18 cellular contexts compared by ENCODE assay signal in the genomic region with DNA sequence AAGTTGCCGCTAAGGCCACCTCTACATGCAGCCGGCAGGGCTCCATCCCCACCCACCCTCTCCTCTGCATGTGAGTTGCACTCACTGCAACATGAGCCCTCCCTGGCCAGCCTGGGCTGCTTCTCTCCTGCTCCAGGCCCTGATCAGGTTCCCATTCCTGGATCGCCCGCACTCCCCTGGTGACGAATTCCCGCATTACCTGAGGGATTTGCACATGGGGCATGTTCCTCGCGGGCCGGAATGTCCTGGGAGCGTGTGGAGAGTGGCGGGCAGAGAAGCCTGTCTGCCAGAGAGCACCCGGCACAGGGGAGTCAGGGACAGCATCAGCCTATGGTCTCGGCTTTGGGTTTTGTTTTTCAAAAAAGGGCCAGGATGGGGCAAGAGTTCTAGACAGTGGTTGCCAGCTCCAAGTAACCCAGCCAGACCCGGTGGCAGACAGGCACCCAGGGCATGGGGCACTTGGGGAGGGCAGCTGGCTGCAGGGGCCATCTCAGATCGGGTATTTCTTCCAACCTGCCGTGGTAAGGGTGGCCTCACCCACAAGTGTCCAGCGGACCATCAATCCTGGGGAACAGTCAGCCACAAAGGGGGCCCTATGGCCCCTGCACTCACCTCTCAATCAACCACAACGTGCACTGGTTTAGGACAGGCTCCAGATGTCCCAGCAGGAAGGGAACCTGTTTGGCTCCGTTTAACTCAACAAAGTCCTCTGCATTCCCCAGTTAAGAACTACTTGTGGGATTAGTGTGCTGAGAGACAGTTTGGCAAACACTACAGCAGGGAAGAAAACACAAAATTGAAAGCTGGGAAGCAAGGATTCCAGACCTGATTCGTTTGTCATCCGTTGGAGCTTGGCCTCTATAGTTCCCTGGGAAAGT.
"Had no signal": no experiment of that assay in that cellular context is flagged by ENCODE, and none has a peak within 500 bp of the region (broad histone marks: within the 10 kb centered on the region; RNA-seq: fewer than 3 reads in every experiment).

No MANE protein-coding gene starts in this region.

- H3K36me3 Mint-ChIP-seq: natural killer cell had no signal

- ATAC-seq: activated CD4-positive, alpha-beta T cell treated with anti-CD3 and anti-CD28 coated beads for 36 hours; activated CD8-positive, alpha-beta T cell treated with anti-CD3 and anti-CD28 coated beads, Interleukin-2, amount 10 ng/mL, durations not matched to agents 7 days and 5 days; activated naive CD8-positive, alpha-beta T cell treated with anti-CD3 and anti-CD28 coated beads, Interleukin-2, amount 50 U/mL, for 24 hours; natural killer cell had no signal

- DNase-seq: activated CD4-positive, alpha-beta T cell treated with anti-CD3 and anti-CD28 coated beads for 36 hours; activated CD8-positive, alpha-beta memory T cell treated with anti-CD3 and anti-CD28 coated beads, Interleukin-2, amount 50 U/mL, for 48 hours; activated CD8-positive, alpha-beta T cell treated with anti-CD3 and anti-CD28 coated beads, Interleukin-2, amount 10 ng/mL, durations not matched to agents 7 days and 5 days; activated naive CD4-positive, alpha-beta T cell; activated naive CD8-positive, alpha-beta T cell treated with anti-CD3 and anti-CD28 coated beads, Interleukin-2, amount 50 U/mL, for 24 hours; caudate nucleus; cortex of kidney; effector CD8-positive, alpha-beta T cell; hippocampal formation; kidney glomerular epithelial cell; mucosa of descending colon; natural killer cell; occipital lobe; stimulated activated CD4-positive, alpha-beta T cell treated with anti-CD3 and anti-CD28 coated beads, Interleukin-2, amount 100 ng/mL, for 48 hours; stimulated activated naive CD4-positive, alpha-beta T cell treated with Interleukin-2 at 50 U/mL for 16 hours; T-helper 1 cell had no signal

- H3K4me3 Mint-ChIP-seq: activated CD4-positive, alpha-beta T cell treated with anti-CD3 and anti-CD28 coated beads for 36 hours; activated CD8-positive, alpha-beta T cell treated with anti-CD3 and anti-CD28 coated beads, Interleukin-2, amount 10 ng/mL, durations not matched to agents 7 days and 5 days; activated naive CD8-positive, alpha-beta T cell treated with anti-CD3 and anti-CD28 coated beads, Interleukin-2, amount 50 U/mL, for 24 hours; natural killer cell had no signal

- H3K9me3 ChIP-seq: ascending aorta, mucosa of descending colon, prostate gland had no signal

- H3K27ac Mint-ChIP-seq: activated CD4-positive, alpha-beta T cell treated with anti-CD3 and anti-CD28 coated beads for 36 hours; activated CD8-positive, alpha-beta T cell treated with anti-CD3 and anti-CD28 coated beads, Interleukin-2, amount 10 ng/mL, durations not matched to agents 7 days and 5 days; activated naive CD8-positive, alpha-beta T cell treated with anti-CD3 and anti-CD28 coated beads, Interleukin-2, amount 50 U/mL, for 24 hours; natural killer cell had no signal

- H3K4me1 Mint-ChIP-seq: activated CD4-positive, alpha-beta T cell treated with anti-CD3 and anti-CD28 coated beads for 36 hours; activated naive CD8-positive, alpha-beta T cell treated with anti-CD3 and anti-CD28 coated beads, Interleukin-2, amount 50 U/mL, for 24 hours had no signal

- H3K27me3 Mint-ChIP-seq: activated CD4-positive, alpha-beta T cell treated with anti-CD3 and anti-CD28 coated beads for 36 hours; activated naive CD8-positive, alpha-beta T cell treated with anti-CD3 and anti-CD28 coated beads, Interleukin-2, amount 50 U/mL, for 24 hours had no signal

- H3K36me3 ChIP-seq: prostate gland had no signal

- H3K4me1 ChIP-seq: prostate gland had no signal

- H3K9me3 Mint-ChIP-seq: activated naive CD8-positive, alpha-beta T cell treated with anti-CD3 and anti-CD28 coated beads, Interleukin-2, amount 50 U/mL, for 24 hours; natural killer cell had no signal

- H3K4me3 ChIP-seq: ascending aorta, mucosa of descending colon, prostate gland had no signal

- H3K27me3 ChIP-seq: ascending aorta had no signal

- H3K27ac ChIP-seq: ascending aorta, prostate gland had no signal
